ENCODE assay signal across 7 cellular contexts in genomic region chr11:2305140-2305861, GRCh38. TPM values are rescaled to one million over a fixed set of nuclear protein-coding genes. Genes with fewer than 3 reads are reported as not detected.
DNase-seq lines count a peak whose midpoint lies in the region; FAIRE-seq and TF ChIP-seq lines count a peak whose summit lies in the region.

No MANE protein-coding gene starts in this region.

- peak; percentile 62 for FAIRE-seq in GM12891 (lab: Jason Lieb, UNC)

- peak; percentile 83 for DNase-seq in GM12891 (ENCODE audit: insufficient read length, low spot score)
- DNase-seq in NCI-H1105 treated with DMSO at 0.1 percent for 48 hours (lab: John Stamatoyannopoulos, UW), result peak; percentile 55
- peak; percentile 89 for DNase-seq in activated CD4-positive, CD25-positive, alpha-beta regulatory T cell treated with anti-CD3 and anti-CD28 coated beads, Interleukin-2, amount 50 U/mL, for 72 hours
- peak; percentile 67 for DNase-seq in central memory CD4-positive, alpha-beta T cell
- DNase-seq in kidney glomerular epithelial cell (lab: John Stamatoyannopoulos, UW), result peak; percentile 60
- DNase-seq in stimulated activated CD4-positive, alpha-beta T cell treated with anti-CD3 and anti-CD28 coated beads, Interleukin-1b, Interleukin-23, amount 100 ng/mL, for 24 hours (ENCODE audit: low read depth in 4 of 4, low spot score in 1 of 4), result peak; percentile 77 to 83 (median 80)
- DNase-seq in epidermal melanocyte (ENCODE audit: insufficient read length, low spot score), result no peak

- no peak for TF ChIP-seq POLR2A in GM12891 (IDR thresholded peaks at IDR 0.05; ENCODE audit: low read depth, low read length)

TF ChIP-seq in GM12891, 5 proteins besides CTCF, POLR2A, EP300 and RAD21:
- TF ChIP-seq PAX5 (IDR thresholded peaks at IDR 0.05; ENCODE audit: insufficient read depth, low read length, severe bottlenecking), result no peak
- no peak for TF ChIP-seq TAF1 (IDR thresholded peaks at IDR 0.05; ENCODE audit: low read depth, low read length)
- no peak for TF ChIP-seq SPI1 (IDR thresholded peaks at IDR 0.05; ENCODE audit: low read depth, low read length)
- no peak for TF ChIP-seq POLR2AphosphoS5 (IDR thresholded peaks at IDR 0.05; ENCODE audit: low read depth, low read length)
- TF ChIP-seq POU2F2 (IDR thresholded peaks at IDR 0.05; ENCODE audit: low read depth, low read length), result no peak; the same call in 1 of the 2 replicates
TF ChIP-seq in GM12891: peak in this region for 0.

RNA-seq across cellular contexts. Expression of gene TSPAN32, which starts 3.5 kb away (rescaled TPM):
- 0.90 TPM for polyA plus RNA-seq in GM12891 (2012; ENCODE audit: low read depth, missing spikeins)

RNA-seq across cellular contexts. Expression of gene C11orf21, which starts 3.6 kb away (rescaled TPM):
- 0.46 TPM for polyA plus RNA-seq in GM12891 (2012; ENCODE audit: low read depth, missing spikeins)

RNA-seq across cellular contexts. Expression of gene ASCL2, which starts 34.9 kb away (rescaled TPM):
- polyA plus RNA-seq in GM12891 (2012; ENCODE audit: low read depth, missing spikeins), result not detected
